In the genomic region with DNA sequence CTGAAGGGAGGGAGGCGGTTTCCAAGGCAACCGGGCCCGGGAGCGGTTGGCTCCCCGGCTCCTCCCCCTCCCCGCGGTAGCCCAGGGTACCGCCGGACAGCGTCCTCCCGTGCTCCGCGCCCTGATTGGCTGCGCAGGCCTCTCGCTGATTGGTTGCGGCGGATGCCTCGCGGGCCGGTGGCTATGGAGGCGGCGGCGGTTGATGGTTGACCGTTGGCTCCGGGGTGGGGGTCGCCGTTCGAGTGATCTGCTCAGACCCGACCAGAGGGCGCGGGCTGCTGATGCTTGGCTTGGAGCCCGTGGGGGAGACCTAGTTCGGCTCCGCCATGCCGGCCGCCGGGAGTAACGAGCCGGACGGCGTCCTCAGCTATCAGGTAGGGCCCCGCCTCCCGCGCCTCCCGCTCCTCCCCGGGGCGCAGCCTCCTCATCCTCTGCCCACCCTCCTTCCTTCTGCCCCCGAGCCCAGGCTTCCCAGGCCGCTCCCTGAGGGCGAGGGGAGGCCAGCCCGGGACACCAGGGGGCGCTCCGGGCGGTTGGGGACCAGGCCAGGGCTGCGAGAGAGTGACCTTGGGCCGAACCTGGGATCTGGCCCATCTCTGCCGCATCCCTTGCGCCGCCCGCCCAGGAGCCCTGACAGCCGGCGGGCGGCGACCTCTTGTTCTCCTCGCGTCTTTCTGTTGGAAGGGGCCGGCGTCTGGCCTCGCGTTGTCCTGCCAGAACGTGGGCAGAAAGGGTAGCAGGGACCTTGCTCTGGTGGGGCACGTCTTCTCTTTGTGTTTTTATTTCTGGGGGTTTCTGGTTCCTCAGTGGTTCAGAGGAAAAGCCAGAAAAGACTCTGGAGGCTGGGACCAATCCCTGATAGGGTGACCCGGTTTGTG, we compare ENCODE assay signal across 8 cellular contexts. TPM values are rescaled to one million over a fixed set of nuclear protein-coding genes. Genes with fewer than 3 reads are reported as not detected.
DNase-seq lines count a peak whose midpoint lies in the region; ATAC-seq and TF ChIP-seq lines count a peak whose summit lies in the region.

A gene (plus strand): TSS at position 170 of the 878 bp plus-strand sequence. CDS start 157 bp downstream, at position 327.

- peak; percentile 88 for DNase-seq in NK-92 treated with Interleukin-12 subunit alpha and Interleukin-12 subunit beta, amount 100 ng/mL, for 24 hours (lab: John Stamatoyannopoulos, UW)
- no peak for DNase-seq in NK-92 (lab: John Stamatoyannopoulos, UW; ENCODE audit: unreplicated experiment)
- DNase-seq in NCI-H2107 (lab: John Stamatoyannopoulos, UW) = peak; percentile 96
- peak; percentile 29 to 69 for DNase-seq in breast epithelium (ENCODE audit: low spot score in 2 of 2)
- DNase-seq in iPS-NIHi7 (ENCODE audit: extremely low spot score) = peak; percentile 100

- intact Hi-C loops in breast epithelium (cut with DNase I; ENCODE audit: low total_unique reads) = no loop called here

- H3K9me3 ChIP-seq in breast epithelium = no peaks in the 10 kb centered on the region

- H3K27ac ChIP-seq in VCaP (peak within 1 kb of the TSS; percentile 13; the same call in 1 of the 2 replicates), breast epithelium (no peak within 1 kb of the TSS), skin epidermis (no peak within 1 kb of the TSS)

- H3K36me3 ChIP-seq in breast epithelium = no peaks in the 10 kb centered on the region

- peak; percentile 90 for TF ChIP-seq CTCF in VCaP (conservative IDR thresholded peaks at IDR 0.05)
- peak in 2 of 3 donors; percentile 37 to 42 for TF ChIP-seq CTCF in breast epithelium (IDR thresholded peaks at IDR 0.05)

- ATAC-seq in HG03025 (IDR thresholded peaks at IDR 0.05; ENCODE audit: low FRiP score, unreplicated experiment) = peak; percentile 83

- no peak for TF ChIP-seq POLR2A in breast epithelium (IDR thresholded peaks at IDR 0.05)

- H3K4me3 ChIP-seq in breast epithelium (peak within 1 kb of the TSS; percentile 34 to 74 (median 56)), skin epidermis (peak within 1 kb of the TSS; percentile 33 to 55 (median 40))

- no peaks in the 10 kb centered on the region for H3K27me3 ChIP-seq in breast epithelium

- H3K4me1 ChIP-seq in breast epithelium = no peaks in the 10 kb centered on the region

RNA-seq across cellular contexts. Expression of the gene that starts here (rescaled TPM):
- total RNA-seq in breast epithelium = 1 to 10 TPM in 2 of 3 donors, under 1 TPM in 1; 0.64 to 8.3 (median 6.2) TPM
